8 cellular contexts compared by ENCODE assay signal in genomic region chr6:135497412-135498177, GRCh38. TPM values are rescaled to one million over a fixed set of nuclear protein-coding genes. Genes with fewer than 3 reads are reported as not detected.
DNase-seq lines count a peak whose midpoint lies in the region; ATAC-seq, FAIRE-seq and TF ChIP-seq lines count a peak whose summit lies in the region.

TSS of gene AHI1 (minus strand) at chr6:135497740. CDS start at chr6:135492237, 5,503 bp downstream.

- H3K4me1 ChIP-seq in adipocyte (ENCODE audit: control insufficient read depth, insufficient read depth, low read length) (peaks cover 13% of the 10 kb centered on the region), heart right ventricle (peaks cover 0 to 24% (median 15%) of the 10 kb centered on the region in 9 donors)

- peaks cover 6% of the 10 kb centered on the region for H3K36me3 Mint-ChIP-seq in type B pancreatic cell

- H3K9ac ChIP-seq in adipocyte (ENCODE audit: low read length): peak within 1 kb of the TSS; percentile 96

- no peaks in the 10 kb centered on the region for H3K27me3 Mint-ChIP-seq in type B pancreatic cell

- peak; percentile 99 for FAIRE-seq in GM12892 (lab: Jason Lieb, UNC)

- TF ChIP-seq CTCF in heart right ventricle (IDR thresholded peaks at IDR 0.05) (peak in 4 of 9 donors; percentile 14 to 44 (median 25)), type B pancreatic cell (conservative IDR thresholded peaks at IDR 0.05) (peak; percentile 55)

- no peaks in the 10 kb centered on the region for H3K4me1 Mint-ChIP-seq in type B pancreatic cell (ENCODE audit: unreplicated experiment)

- H3K36me3 ChIP-seq in adipocyte (ENCODE audit: control insufficient read depth, insufficient read depth, low read length, severe bottlenecking): no peaks in the 10 kb centered on the region
- H3K36me3 ChIP-seq in heart right ventricle: peaks cover 0 to 12% (median 0%) of the 10 kb centered on the region in 9 donors

- peak; percentile 87 for TF ChIP-seq POLR2A in GM12892 (IDR thresholded peaks at IDR 0.05; ENCODE audit: low read depth, low read length)

- intact Hi-C loops in heart right ventricle (cut with DNase I): loop anchor here in 3 of 10 donors (2.0 to 10.0 kb wide), 3 partner anchors 790 to 797 kb away; partner anchors contain the start of gene BCLAF1 (in 2 of the 3)
- intact Hi-C loops in posterior vena cava (cut with DNase I): no loop called here

- H3K9me3 Mint-ChIP-seq in type B pancreatic cell: no peaks in the 10 kb centered on the region

- H3K9me3 ChIP-seq in adipocyte (ENCODE audit: control insufficient read depth, low read length): no peaks in the 10 kb centered on the region
- no peaks in the 10 kb centered on the region for H3K9me3 ChIP-seq in heart right ventricle

- WGBS in heart right ventricle, 2 donors: 0 to 1% methylated on average over 84 to 85 of the region's 85 CpGs

- peak within 1 kb of the TSS; percentile 61 for H3K4me3 Mint-ChIP-seq in type B pancreatic cell

- H3K4me3 ChIP-seq in adipocyte (ENCODE audit: low read length): peak within 1 kb of the TSS; percentile 96
- peak within 1 kb of the TSS; percentile 60 to 98 (median 80) for H3K4me3 ChIP-seq in heart right ventricle

- H3K27me3 ChIP-seq in adipocyte (replicated peaks; ENCODE audit: control insufficient read depth, insufficient read depth, low read length): no peaks in the 10 kb centered on the region
- H3K27me3 ChIP-seq in heart right ventricle: no peaks in the 10 kb centered on the region

- DNase-seq in GM12892 (ENCODE audit: insufficient read length) (peak; percentile 67), NCI-H1105 (lab: John Stamatoyannopoulos, UW) (peak; percentile 98), SW480 (ENCODE audit: low spot score) (peak; percentile 82), adipocyte (ENCODE audit: low read depth) (peak; percentile 98), heart right ventricle (peak; percentile 91 to 95), posterior vena cava (ENCODE audit: low spot score) (peak; percentile 97), type B pancreatic cell (ENCODE audit: extremely low spot score, unreplicated experiment) (peak; percentile 95)

- peak within 1 kb of the TSS; percentile 83 to 98 (median 92) for H3K27ac ChIP-seq in heart right ventricle

- no peak within 1 kb of the TSS for H3K27ac Mint-ChIP-seq in type B pancreatic cell

- ATAC-seq in HG02678 (IDR thresholded peaks at IDR 0.05; ENCODE audit: unreplicated experiment): peak; percentile 93
- peak; percentile 96 to 99 (median 96) for ATAC-seq in heart right ventricle

RNA-seq across cellular contexts. Expression of gene AHI1, which starts in this region (rescaled TPM):
- 13.5 TPM for polyA plus RNA-seq in GM12892 (2012; ENCODE audit: missing spikeins)
- total RNA-seq in heart right ventricle (10 to 100 TPM in 9 of 10 donors, 1 to 10 TPM in 1; 8.2 to 15.3 (median 11.9) TPM), posterior vena cava (10 to 100 TPM; 32.0 to 41.2 TPM), type B pancreatic cell (ENCODE audit: low replicate concordance) (20.2 and 23.2 TPM in 2 replicates)
- polyA plus RNA-seq in heart right ventricle: 10 to 100 TPM in 1 of 2 donors, 1 to 10 TPM in 1; 4.1 to 19.8 TPM

Comparison
In these comparisons a context has a peak if more than half of its experiments do, and no peak if none do; other contexts are left out.
1. Peak in every context shown above with its lines: DNase-seq, ATAC-seq, H3K4me3 ChIP-seq and H3K27ac ChIP-seq.